ENCODE assay signal across 26 cellular contexts in the genomic region with DNA sequence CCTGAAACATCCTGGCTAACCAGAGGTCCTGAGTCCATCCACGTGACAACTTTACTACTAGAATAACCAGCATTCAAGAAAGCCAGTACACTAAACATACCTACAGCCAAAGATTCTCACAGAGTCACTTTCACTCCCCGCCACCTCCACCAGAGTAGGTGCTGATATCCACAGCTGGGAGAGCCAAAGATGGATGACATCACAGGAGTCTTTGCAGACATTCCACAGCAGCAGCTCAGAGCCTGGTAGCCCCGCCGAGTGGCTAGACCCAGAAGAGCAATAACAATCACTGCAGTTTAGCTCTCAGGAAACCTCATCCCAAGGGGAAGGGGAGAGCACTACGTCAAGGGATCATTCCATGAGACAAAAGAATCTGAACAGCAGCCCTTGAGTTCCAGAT.
"Had no signal": no experiment of that assay in that cellular context is flagged by ENCODE, and none has a peak within 500 bp of the region (broad histone marks: within the 10 kb centered on the region; RNA-seq: fewer than 3 reads in every experiment).

No MANE protein-coding gene starts in this region.

- FAIRE-seq: colon had no signal

- H3K36me3 Mint-ChIP-seq: brain; natural killer cell treated with Interleukin-12 subunit alpha and Interleukin-12 subunit beta and Interleukin-15 and Interleukin-18, amount 100 ng/mL, for 72 hours; type B pancreatic cell had no signal

- H3K27me3 ChIP-seq: dorsolateral prefrontal cortex, esophagus squamous epithelium, neutrophil, ovary, spleen, vagina had no signal

- H3K27ac Mint-ChIP-seq: activated CD8-positive, alpha-beta T cell treated with anti-CD3 and anti-CD28 coated beads, Interleukin-2, amount 10 ng/mL, durations not matched to agents 7 days and 5 days; activated naive CD8-positive, alpha-beta T cell treated with anti-CD3 and anti-CD28 coated beads, Interleukin-2, amount 50 U/mL, for 24 hours; activated T-helper 1 cell treated with anti-CD3 and anti-CD28 coated beads, Interleukin-12 subunit alpha, Interleukin-12 subunit beta, Interleukin-2, Interleukin-4 antibody, amounts not matched to agents 30 ng/mL and 10 ng/mL and 1 ng/mL, durations not matched to agents 14 hours and 24 hours and 36 hours; brain; natural killer cell treated with Interleukin-12 subunit alpha and Interleukin-12 subunit beta and Interleukin-15 and Interleukin-18, amount 100 ng/mL, for 72 hours; type B pancreatic cell had no signal

- H3K4me3 Mint-ChIP-seq: activated CD8-positive, alpha-beta T cell treated with anti-CD3 and anti-CD28 coated beads, Interleukin-2, amount 10 ng/mL, durations not matched to agents 7 days and 5 days; activated naive CD8-positive, alpha-beta T cell treated with anti-CD3 and anti-CD28 coated beads, Interleukin-2, amount 50 U/mL, for 24 hours; activated T-helper 1 cell treated with anti-CD3 and anti-CD28 coated beads, Interleukin-12 subunit alpha, Interleukin-12 subunit beta, Interleukin-2, Interleukin-4 antibody, amounts not matched to agents 30 ng/mL and 10 ng/mL and 1 ng/mL, durations not matched to agents 14 hours and 24 hours and 36 hours; brain; natural killer cell treated with Interleukin-12 subunit alpha and Interleukin-12 subunit beta and Interleukin-15 and Interleukin-18, amount 100 ng/mL, for 72 hours; type B pancreatic cell had no signal

- H3K4me3 ChIP-seq: dorsolateral prefrontal cortex, esophagus squamous epithelium, heart left ventricle, left ventricle myocardium inferior, ovary, prostate gland, spleen, thoracic aorta, vagina had no signal

- H3K9me3 ChIP-seq: esophagus squamous epithelium, heart left ventricle, left ventricle myocardium inferior, neutrophil, ovary, prostate gland, spleen, thoracic aorta, vagina had no signal

- DNase-seq: activated CD4-positive, alpha-beta T cell treated with anti-CD3 and anti-CD28 coated beads, Interleukin-2, amount 50 U/mL, for 1 hour; activated CD4-positive, CD25-positive, alpha-beta regulatory T cell treated with anti-CD3 and anti-CD28 coated beads, Interleukin-2, amount 50 U/mL, for 72 hours; activated CD8-positive, alpha-beta T cell treated with anti-CD3 and anti-CD28 coated beads, Interleukin-2, amount 10 ng/mL, durations not matched to agents 7 days and 5 days; activated gamma-delta T cell; activated naive CD4-positive, alpha-beta T cell treated with anti-CD3 and anti-CD28 coated beads, Interleukin-2, amount 50 U/mL, for 16 hours; activated naive CD8-positive, alpha-beta T cell treated with anti-CD3 and anti-CD28 coated beads, Interleukin-2, amount 50 U/mL, for 24 hours; esophagus squamous epithelium; heart left ventricle; left ventricle myocardium inferior; mammary epithelial cell; midbrain; ovary; spleen; stimulated activated CD4-positive, alpha-beta T cell treated with anti-CD3 and anti-CD28 coated beads, Interleukin-4, amount 100 ng/mL, for 1 hour; stimulated activated naive CD4-positive, alpha-beta T cell; T-helper 2 cell had no signal

- H3K4me1 Mint-ChIP-seq: activated naive CD8-positive, alpha-beta T cell treated with anti-CD3 and anti-CD28 coated beads, Interleukin-2, amount 50 U/mL, for 24 hours; brain had no signal

- H3K36me3 ChIP-seq: esophagus squamous epithelium, heart left ventricle, left ventricle myocardium inferior, neutrophil, ovary, prostate gland, spleen, thoracic aorta, vagina had no signal

- H3K27me3 Mint-ChIP-seq: brain, type B pancreatic cell had no signal

- H3K9me3 Mint-ChIP-seq: activated naive CD8-positive, alpha-beta T cell treated with anti-CD3 and anti-CD28 coated beads, Interleukin-2, amount 50 U/mL, for 24 hours; activated T-helper 1 cell treated with anti-CD3 and anti-CD28 coated beads, Interleukin-12 subunit alpha, Interleukin-12 subunit beta, Interleukin-2, Interleukin-4 antibody, amounts not matched to agents 30 ng/mL and 10 ng/mL and 1 ng/mL, durations not matched to agents 14 hours and 24 hours and 36 hours; brain; natural killer cell treated with Interleukin-12 subunit alpha and Interleukin-12 subunit beta and Interleukin-15 and Interleukin-18, amount 100 ng/mL, for 72 hours; type B pancreatic cell had no signal

- H3K27ac ChIP-seq: dorsolateral prefrontal cortex, esophagus squamous epithelium, heart left ventricle, left ventricle myocardium inferior, neutrophil, ovary, prostate gland, spleen, thoracic aorta, vagina had no signal

- ATAC-seq: activated CD8-positive, alpha-beta T cell treated with anti-CD3 and anti-CD28 coated beads, Interleukin-2, amount 10 ng/mL, durations not matched to agents 7 days and 5 days; activated naive CD8-positive, alpha-beta T cell treated with anti-CD3 and anti-CD28 coated beads, Interleukin-2, amount 50 U/mL, for 24 hours; heart left ventricle; natural killer cell treated with Interleukin-12 subunit alpha and Interleukin-12 subunit beta and Interleukin-15 and Interleukin-18, amount 100 ng/mL, for 72 hours had no signal

- H3K4me1 ChIP-seq: esophagus squamous epithelium, heart left ventricle, left ventricle myocardium inferior, prostate gland, spleen, vagina had no signal
